In the genomic region with DNA sequence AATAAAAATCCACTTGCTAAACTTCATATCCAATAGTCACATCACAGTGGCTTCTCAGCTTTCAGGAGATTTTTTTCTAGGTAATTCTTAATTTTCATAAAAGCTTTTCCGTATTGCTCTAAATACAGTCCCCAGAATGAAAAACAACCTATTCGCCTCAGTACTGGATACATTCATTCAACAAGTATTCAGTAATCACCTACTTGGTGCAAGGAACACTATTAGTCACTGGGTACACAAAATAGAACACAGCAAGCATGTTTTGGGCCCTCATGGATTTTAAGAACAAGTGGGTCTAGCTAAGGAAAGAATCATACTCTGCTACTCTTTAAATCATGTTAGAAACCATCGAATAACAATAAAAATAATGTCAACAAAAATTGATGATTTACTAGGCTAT, we compare ENCODE assay signal across 16 cellular contexts. TPM values are rescaled to one million over a fixed set of nuclear protein-coding genes. Genes with fewer than 3 reads are reported as not detected.
"Had no signal": no experiment of that assay in that cellular context is flagged by ENCODE, and none has a peak within 500 bp of the region (broad histone marks: within the 10 kb centered on the region; RNA-seq: fewer than 3 reads in every experiment).

No MANE protein-coding gene starts in this region.

- H3K27me3 ChIP-seq: ascending aorta, upper lobe of left lung had no signal

- H3K4me3 ChIP-seq: ascending aorta, dorsolateral prefrontal cortex, esophagus muscularis mucosa, left ventricle myocardium inferior, spleen, upper lobe of left lung had no signal

- H3K9me3 ChIP-seq: ascending aorta, esophagus muscularis mucosa, left ventricle myocardium inferior, spleen, upper lobe of left lung had no signal

- H3K4me1 ChIP-seq: ascending aorta, left ventricle myocardium inferior, spleen, upper lobe of left lung had no signal

- ATAC-seq: natural killer cell; right cardiac atrium; stimulated activated naive CD8-positive, alpha-beta T cell treated with anti-CD3 and anti-CD28 coated beads, Interleukin-15, amount 100 ng/mL, for 72 hours had no signal

- H3K36me3 Mint-ChIP-seq: activated naive CD8-positive, alpha-beta T cell treated with anti-CD3 and anti-CD28 coated beads, Interleukin-2, amount 10 ng/mL, durations not matched to agents 7 days and 5 days; memory B cell; natural killer cell had no signal

- H3K4me3 Mint-ChIP-seq: activated naive CD8-positive, alpha-beta T cell treated with anti-CD3 and anti-CD28 coated beads, Interleukin-2, amount 10 ng/mL, durations not matched to agents 7 days and 5 days; memory B cell; natural killer cell; stimulated activated naive CD8-positive, alpha-beta T cell treated with anti-CD3 and anti-CD28 coated beads, Interleukin-15, amount 100 ng/mL, for 72 hours had no signal

- DNase-seq: activated naive CD4-positive, alpha-beta T cell; activated naive CD8-positive, alpha-beta T cell treated with anti-CD3 and anti-CD28 coated beads, Interleukin-2, amount 10 ng/mL, durations not matched to agents 7 days and 5 days; activated T-cell treated with anti-CD3 and anti-CD28 coated beads for 4 hours; dorsolateral prefrontal cortex; hippocampal formation; kidney; left ventricle myocardium inferior; natural killer cell; right cardiac atrium; spleen; stimulated activated CD4-positive, alpha-beta T cell treated with anti-CD3 and anti-CD28 coated beads, Interleukin-1b, Interleukin-23, amount 100 ng/mL, for 48 hours; stimulated activated naive CD8-positive, alpha-beta T cell treated with anti-CD3 and anti-CD28 coated beads, Interleukin-15, amount 100 ng/mL, for 72 hours; upper lobe of left lung had no signal

- H3K36me3 ChIP-seq: ascending aorta, esophagus muscularis mucosa, left ventricle myocardium inferior, spleen, upper lobe of left lung had no signal

- H3K9me3 Mint-ChIP-seq: activated naive CD8-positive, alpha-beta T cell treated with anti-CD3 and anti-CD28 coated beads, Interleukin-2, amount 10 ng/mL, durations not matched to agents 7 days and 5 days; memory B cell; natural killer cell; stimulated activated naive CD8-positive, alpha-beta T cell treated with anti-CD3 and anti-CD28 coated beads, Interleukin-15, amount 100 ng/mL, for 72 hours had no signal

- H3K27ac ChIP-seq: ascending aorta, dorsolateral prefrontal cortex, esophagus muscularis mucosa, left ventricle myocardium inferior, spleen, upper lobe of left lung had no signal

- H3K27ac Mint-ChIP-seq: activated naive CD8-positive, alpha-beta T cell treated with anti-CD3 and anti-CD28 coated beads, Interleukin-2, amount 10 ng/mL, durations not matched to agents 7 days and 5 days; memory B cell; natural killer cell; stimulated activated naive CD8-positive, alpha-beta T cell treated with anti-CD3 and anti-CD28 coated beads, Interleukin-15, amount 100 ng/mL, for 72 hours had no signal

- H3K27me3 Mint-ChIP-seq: memory B cell had no signal

RNA-seq across cellular contexts. Expression of gene TCEAL7, which starts 43.5 kb away (rescaled TPM):
- total RNA-seq: activated naive CD8-positive, alpha-beta T cell treated with anti-CD3 and anti-CD28 coated beads, Interleukin-2, amount 10 ng/mL, durations not matched to agents 7 days and 5 days; ascending aorta; natural killer cell had no signal
